14 cellular contexts compared by ENCODE assay signal in the genomic region with DNA sequence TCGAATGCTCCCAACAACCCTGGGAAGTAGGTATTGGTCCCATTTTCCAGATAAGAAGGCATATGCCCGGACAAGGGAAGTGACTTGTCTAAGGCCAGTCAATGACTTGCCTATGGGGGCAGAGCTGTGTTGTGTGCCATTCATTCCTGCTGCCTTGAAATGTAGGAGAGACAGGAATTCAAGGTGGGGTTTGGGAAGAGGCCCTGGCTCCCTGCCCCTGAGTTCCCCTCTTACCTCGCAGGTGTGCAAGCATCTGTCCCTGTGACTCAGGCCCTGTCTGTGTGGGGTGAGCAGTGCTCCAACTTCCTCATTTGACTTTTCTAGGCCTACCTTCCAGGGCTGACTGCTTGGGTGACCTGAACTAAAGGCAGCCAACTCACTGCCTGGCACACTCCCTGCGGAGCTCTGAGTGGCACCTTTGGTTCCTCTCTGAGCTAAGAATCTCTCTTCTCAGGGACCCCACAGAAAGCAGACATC. TPM values are rescaled to one million over a fixed set of nuclear protein-coding genes. Genes with fewer than 3 reads are reported as not detected.
DNase-seq lines count a peak whose midpoint lies in the region; ATAC-seq, FAIRE-seq and TF ChIP-seq lines count a peak whose summit lies in the region.
"Had no signal": no experiment of that assay in that cellular context is flagged by ENCODE, and none has a peak within 500 bp of the region (broad histone marks: within the 10 kb centered on the region; RNA-seq: fewer than 3 reads in every experiment).

No MANE protein-coding gene starts in this region.

- TF ChIP-seq RAD21 in GM12878 (IDR thresholded peaks at IDR 0.05; ENCODE audit: insufficient read depth, low read depth, low read length) = no peak

- CTCF ChIA-PET in GM12878 (lab: Yijun Ruan, JAX) = no interaction called here

- BruUV-seq in GM12878 (replicated peaks; lab: Mats Ljungman, UMichigan) = no TSS peak

- no peak overlapping the region for H3K9ac ChIP-seq in GM12878 (ENCODE audit: control insufficient read depth, insufficient read depth, low read length)

- H3K27ac ChIP-seq in GM12878 (ENCODE audit: control insufficient read depth, insufficient read depth) (no peak overlapping the region), transverse colon (peak overlapping the region; percentile 84 to 94 (median 87))
- H3K27ac ChIP-seq: tibial artery had no signal

- no peak overlapping the region for H3K27ac Mint-ChIP-seq in memory B cell
- H3K27ac Mint-ChIP-seq: activated naive CD4-positive, alpha-beta T cell treated with anti-CD3 and anti-CD28 coated beads for 36 hours had no signal

- POLR2A ChIA-PET in GM12878 (lab: Charles Lee) = no interaction called here

- no peaks in the 10 kb centered on the region for H3K4me1 ChIP-seq in GM12878 (ENCODE audit: control insufficient read depth, insufficient read depth, low read length)
- H3K4me1 ChIP-seq in transverse colon = peaks cover 7 to 36% (median 25%) of the 10 kb centered on the region in 4 donors

- H3K36me3 Mint-ChIP-seq in memory B cell = peaks cover 3% of the 10 kb centered on the region

- intact Hi-C loops in GM12878 (cut with micrococcal nuclease; ENCODE audit: unreplicated experiment) (no loop called here), transverse colon (cut with DNase I; ENCODE audit: low total_unique reads) (loop anchor here (5.0 kb wide), 1 partner anchor 63 kb away; no protein-coding TSS in a partner anchor)

- WGBS in GM12878 (ENCODE audit: insufficient coverage, insufficient replicate concordance, low lambda C conversion rate, missing lambda C conversion rate) = 49% methylated on average over 4 of the region's 4 CpGs
- WGBS in transverse colon (ENCODE audit: low coverage in 1 of 2), 2 donors = 63% methylated on average over 4 of the region's 4 CpGs; no CpG with 5 or more reads in 1 of the 2 donors

- TF ChIP-seq EP300 in GM12878 (IDR thresholded peaks at IDR 0.05; ENCODE audit: borderline replicate concordance in 1 of 2, control insufficient read depth in 1 of 2, low read depth in 2 of 2, low read length in 2 of 2) (no peak), transverse colon (IDR thresholded peaks at IDR 0.05; ENCODE audit: low read depth) (no peak)

- DNase-seq in activated CD8-positive, alpha-beta memory T cell treated with anti-CD3 and anti-CD28 coated beads for 24 hours = peak; percentile 30
- DNase-seq in activated CD8-positive, alpha-beta memory T cell treated with anti-CD3 and anti-CD28 coated beads, Interleukin-2, amount 50 U/mL, for 48 hours = no peak
- DNase-seq in GM12878 (ENCODE audit: low read depth, low spot score) (no peak), memory B cell (ENCODE audit: low spot score in 2 of 2) (no peak), transverse colon (peak; percentile 57), iPS-NIHi11 (ENCODE audit: low spot score) (no peak), amniotic stem cell (lab: John Stamatoyannopoulos, UW) (no peak)
- DNase-seq: activated CD4-positive, alpha-beta T cell treated with anti-CD3 and anti-CD28 coated beads, Interleukin-2, amount 50 U/mL, for 48 hours; activated naive CD4-positive, alpha-beta T cell treated with anti-CD3 and anti-CD28 coated beads for 36 hours; MV-4-11; tibial artery had no signal

- RAD21 ChIA-PET in GM12878 (lab: Charles Lee; ENCODE audit: unreplicated experiment) = no interaction called here

- H3K27me3 ChIP-seq in GM12878 (replicated peaks in 1 of 2; ENCODE audit: control insufficient read depth in 2 of 2, insufficient read depth in 2 of 2, low read length in 1 of 2) (peaks cover 0 to 1% of the 10 kb centered on the region in 2 experiments; a peak in 2 of 4 replicates), transverse colon (no peaks in the 10 kb centered on the region)
- H3K27me3 ChIP-seq: tibial artery had no signal

- H3K79me2 ChIP-seq in GM12878 (ENCODE audit: control insufficient read depth, insufficient read depth, low read length) = no peaks in the 10 kb centered on the region

- H3K36me3 ChIP-seq in GM12878 (ENCODE audit: control insufficient read depth in 2 of 2, insufficient read depth in 2 of 2, low read length in 1 of 2) (no peaks in the 10 kb centered on the region), transverse colon (no peaks in the 10 kb centered on the region)
- H3K36me3 ChIP-seq: tibial artery had no signal

- H3K9me3 Mint-ChIP-seq in memory B cell = no peaks in the 10 kb centered on the region
- H3K9me3 Mint-ChIP-seq: activated naive CD4-positive, alpha-beta T cell treated with anti-CD3 and anti-CD28 coated beads for 36 hours; central memory CD8-positive, alpha-beta T cell had no signal

- H3K9me3 ChIP-seq in GM12878 (replicated peaks; ENCODE audit: control insufficient read depth, insufficient read depth, low read length) = no peaks in the 10 kb centered on the region; the same call in 2 of the 3 replicates
- H3K9me3 ChIP-seq in transverse colon = no peaks in the 10 kb centered on the region
- H3K9me3 ChIP-seq: tibial artery had no signal

- no peak overlapping the region for H3K4me3 Mint-ChIP-seq in memory B cell
- H3K4me3 Mint-ChIP-seq: activated naive CD4-positive, alpha-beta T cell treated with anti-CD3 and anti-CD28 coated beads for 36 hours; central memory CD8-positive, alpha-beta T cell had no signal

- no peak overlapping the region for H2AFZ ChIP-seq in GM12878 (ENCODE audit: control insufficient read depth, low read depth, low read length)

- H3K4me3 ChIP-seq in GM12878 = no peak overlapping the region
- no peak overlapping the region for H3K4me3 ChIP-seq in transverse colon
- H3K4me3 ChIP-seq: tibial artery had no signal

- H3K4me1 Mint-ChIP-seq in memory B cell = peaks cover 17% of the 10 kb centered on the region

- SMC1A ChIA-PET in GM12878 (lab: Charles Lee; ENCODE audit: uncharacterized antibody, unreplicated experiment) = no interaction called here

- H3K27me3 Mint-ChIP-seq in memory B cell = no peaks in the 10 kb centered on the region
- H3K27me3 Mint-ChIP-seq: central memory CD8-positive, alpha-beta T cell had no signal

- no peaks in the 10 kb centered on the region for H4K20me1 ChIP-seq in GM12878 (ENCODE audit: control insufficient read depth, insufficient read depth)

- in situ Hi-C loops in GM12878 (cut with MboI) (no loop called here), transverse colon (cut with MboI; ENCODE audit: low pct_ligation_motif_present in 1 of 4, low pct_unique_long_range_greater_than_20kb in 1 of 4, low sequenced_read_pairs in 3 of 4) (no loop called here)

- no peak for TF ChIP-seq CTCF in GM12878 (IDR thresholded peaks at IDR 0.05 in 2 of 3, conservative IDR thresholded peaks at IDR 0.05 in 1 of 3; ENCODE audit: control insufficient read depth in 2 of 3, extremely low read depth in 1 of 3, insufficient read depth in 1 of 3, low read depth in 3 of 3, low read length in 3 of 3)
- no peak for TF ChIP-seq CTCF in transverse colon (IDR thresholded peaks at IDR 0.05)

- TF ChIP-seq POLR2A in GM12878 (IDR thresholded peaks at IDR 0.05; ENCODE audit: low read depth, low read length) (no peak), transverse colon (IDR thresholded peaks at IDR 0.05) (peak; percentile 27)

- H3K4me2 ChIP-seq in GM12878 (ENCODE audit: control insufficient read depth, insufficient read depth) = no peak overlapping the region

- ATAC-seq in GM12878 = 0 out of 3 replicates have a peak, but pooled peaks have one; percentile 16
- ATAC-seq in memory B cell (ENCODE audit: low read depth) = peak; percentile 61
- no peak for ATAC-seq in HG02610 (IDR thresholded peaks at IDR 0.05; ENCODE audit: unreplicated experiment)

- FAIRE-seq in GM12878 (lab: Jason Lieb, UNC) = no peak
- FAIRE-seq: RCC 7860 had no signal

TF ChIP-seq in GM12878, 131 proteins besides CTCF, POLR2A, EP300 and RAD21:
- TF ChIP-seq NFIC (IDR thresholded peaks at IDR 0.05; ENCODE audit: low read depth, low read length) (no peak), SPI1 (IDR thresholded peaks at IDR 0.05; ENCODE audit: borderline replicate concordance, insufficient read depth, low read depth, low read length) (peak; percentile 34; the same call in 1 of the 2 replicates)

RNA-seq across cellular contexts. Expression of a gene that starts 5.1 kb away (rescaled TPM):
- 0.52 and 0.61 TPM in 2 replicates for total RNA-seq in GM12878 (2013; cell fraction: nucleolus; rRNA removed)
- total RNA-seq in GM12878 (2014; rRNA removed) (0.71 and 0.79 TPM in 2 replicates), GM12878 (2014; rRNA removed; fragmentation: Illumina TruSeq; extraction: Trizol) (0.22 and 0.28 TPM in 2 replicates), GM12878 (2021) (0.80 and 1.0 TPM in 2 replicates), transverse colon (10 to 100 TPM; 54.1 to 85.3 (median 69.0) TPM)
- 0.18 TPM for polyA plus RNA-seq in GM12878 (2011; ENCODE audit: low read depth)
- polyA plus RNA-seq in GM12878 (2011; rRNA removed) (0.32 and 0.81 TPM in 2 replicates), GM12878 (2014; fragmentation: Illumina TruSeq; extraction: Trizol) (0.08 and 0.28 TPM in 2 replicates), GM12878 (2014; fragmentation: Nextera tagmentation; extraction: Ambion mirVana) (under 1 TPM in 1 of 2 experiments, not detected in 1; 0.02 TPM), GM12878 (2014; rRNA removed) (0.72 and 1.00 TPM in 2 replicates), GM12878 (2016; fragmentation: Nextera tagmentation; extraction: Ambion mirVana) (under 1 TPM; 0.91 to 0.92 TPM)
- 1.2 and 2.0 TPM in 2 replicates for polyA plus RNA-seq in GM12878 (2011; cell fraction: cytosol; rRNA removed)
- polyA plus RNA-seq in GM12878 (2011; cell fraction: nucleus; rRNA removed) = 0.91 and 1.0 TPM in 2 replicates
- 0.74 and 0.80 TPM in 2 replicates for polyA plus RNA-seq in GM12878 (2012)
- polyA minus RNA-seq in GM12878 (2011; rRNA and poly(A)+ RNA removed) = 0.66 and 1.1 TPM in 2 replicates
- 0.40 and 0.94 TPM in 2 replicates for polyA minus RNA-seq in GM12878 (2011; cell fraction: cytosol; rRNA and poly(A)+ RNA removed)
- polyA minus RNA-seq in GM12878 (2011; cell fraction: nucleus; rRNA and poly(A)+ RNA removed) = 0.60 and 0.67 TPM in 2 replicates

Comparison
In these comparisons a context has a peak if more than half of its experiments do, and no peak if none do; other contexts are left out.
1. DNase-seq: peak in activated CD8-positive, alpha-beta memory T cell treated with anti-CD3 and anti-CD28 coated beads for 24 hours (single experiment) and transverse colon (single experiment); none in activated CD8-positive, alpha-beta memory T cell treated with anti-CD3 and anti-CD28 coated beads, Interleukin-2, amount 50 U/mL, for 48 hours (single experiment), GM12878 (single experiment), memory B cell (0 of 2), iPS-NIHi11 (single experiment) and amniotic stem cell (single experiment).
2. RNA of a gene that starts 5.1 kb away (total RNA-seq): 54.1 to 85.3 TPM in transverse colon; 0.22 to 1.0 TPM in GM12878; every median in the first group is over 10 times any median in the second.